1 cellular context compared by ENCODE assay signal in genomic region chr12:49366652-49367380, GRCh38.
TF ChIP-seq lines count a peak whose summit lies in the region.

No MANE protein-coding gene starts in this region.

TF ChIP-seq in GM12878, 131 proteins besides CTCF, POLR2A, EP300 and RAD21:
- TF ChIP-seq IKZF1 (conservative IDR thresholded peaks at IDR 0.05) = peak; percentile 75
- TF ChIP-seq RB1 (IDR thresholded peaks at IDR 0.05; ENCODE audit: borderline replicate concordance) = peak; percentile 96
- peak; percentile 77 for TF ChIP-seq NKRF (conservative IDR thresholded peaks at IDR 0.05)
- TF ChIP-seq ZNF207 (IDR thresholded peaks at IDR 0.05; ENCODE audit: borderline replicate concordance) = peak; percentile 86
- TF ChIP-seq FOS (IDR thresholded peaks at IDR 0.05; ENCODE audit: borderline replicate concordance, extremely low read depth, insufficient read length) = no peak
- TF ChIP-seq ASH2L (IDR thresholded peaks at IDR 0.05; ENCODE audit: borderline replicate concordance, low read depth) = peak; percentile 82
- peak; percentile 10 to 62; a peak in 2 of 4 replicates for TF ChIP-seq BHLHE40 (IDR thresholded peaks at IDR 0.05; ENCODE audit: borderline replicate concordance in 1 of 2, low read depth in 2 of 2, low read length in 1 of 2)
- 0 out of 2 replicates have a peak, but pooled peaks have one; percentile 79 for TF ChIP-seq STAT1 (conservative IDR thresholded peaks at IDR 0.05)
- no peak for TF ChIP-seq CBX3 (IDR thresholded peaks at IDR 0.05; ENCODE audit: borderline replicate concordance, low read depth)
- peak; percentile 69; the same call in 1 of the 2 replicates for TF ChIP-seq SMARCA5 (IDR thresholded peaks at IDR 0.05)
- TF ChIP-seq ZSCAN29 (IDR thresholded peaks at IDR 0.05) = no peak
- TF ChIP-seq MEF2A (IDR thresholded peaks at IDR 0.05; ENCODE audit: insufficient read depth, low read depth, low read length) = 0 out of 2 replicates have a peak, but pooled peaks have one; percentile 15
- TF ChIP-seq RFX5 (IDR thresholded peaks at IDR 0.05; ENCODE audit: low read depth, low read length) = no peak
- peak; percentile 75; the same call in 1 of the 2 replicates for TF ChIP-seq MAX (IDR thresholded peaks at IDR 0.05; ENCODE audit: low read depth, low read length)
- peak; percentile 74 for TF ChIP-seq BACH1 (IDR thresholded peaks at IDR 0.05; ENCODE audit: borderline replicate concordance)
- 0 out of 2 replicates have a peak, but pooled peaks have one; percentile 4 for TF ChIP-seq EED (IDR thresholded peaks at IDR 0.05; ENCODE audit: low read depth)
- TF ChIP-seq YY1 (IDR thresholded peaks at IDR 0.05; ENCODE audit: low read depth, low read length) = peak; percentile 51; the same call in 1 of the 2 replicates
- TF ChIP-seq NR2F1 (conservative IDR thresholded peaks at IDR 0.05) = 0 out of 2 replicates have a peak, but pooled peaks have one; percentile 1
- TF ChIP-seq TCF12 (IDR thresholded peaks at IDR 0.05; ENCODE audit: low read depth, low read length) = no peak
- 0 out of 3 replicates have a peak, but pooled peaks have one; percentile 46 for TF ChIP-seq POU2F2 (IDR thresholded peaks at IDR 0.05; ENCODE audit: borderline replicate concordance, low read depth, low read length)
- TF ChIP-seq RELB (IDR thresholded peaks at IDR 0.05; ENCODE audit: low read depth) = no peak
- peak; percentile 96 for TF ChIP-seq PML (IDR thresholded peaks at IDR 0.05; ENCODE audit: low read length)
- 0 out of 2 replicates have a peak, but pooled peaks have one; percentile 64 for TF ChIP-seq ZNF687 (IDR thresholded peaks at IDR 0.05)
- no peak; the same call in 1 of the 2 replicates for TF ChIP-seq HCFC1 (IDR thresholded peaks at IDR 0.05; ENCODE audit: low read length)
- peak; percentile 58 for TF ChIP-seq KLF5 (IDR thresholded peaks at IDR 0.05; ENCODE audit: partially characterized antibody)
- peak; percentile 75 for TF ChIP-seq DPF2 (IDR thresholded peaks at IDR 0.05)
- TF ChIP-seq GATAD2B (conservative IDR thresholded peaks at IDR 0.05; ENCODE audit: low read depth) = peak; percentile 73
- TF ChIP-seq NRF1 (conservative IDR thresholded peaks at IDR 0.05; ENCODE audit: low read depth, low read length) = peak; percentile 61
- TF ChIP-seq LARP7 (IDR thresholded peaks at IDR 0.05) = peak; percentile 94
- peak; percentile 67 for TF ChIP-seq MXI1 (IDR thresholded peaks at IDR 0.05; ENCODE audit: low read depth, low read length)
- no peak for TF ChIP-seq IRF5 (IDR thresholded peaks at IDR 0.05; ENCODE audit: borderline replicate concordance)
- TF ChIP-seq E2F4 (IDR thresholded peaks at IDR 0.05; ENCODE audit: low read depth, low read length) = peak; percentile 55; the same call in 1 of the 2 replicates
- no peak; the same call in 1 of the 2 replicates for TF ChIP-seq ZBED1 (IDR thresholded peaks at IDR 0.05; ENCODE audit: borderline replicate concordance)
- TF ChIP-seq TAF1 (IDR thresholded peaks at IDR 0.05; ENCODE audit: borderline replicate concordance, low read depth, low read length) = peak; percentile 81
